Comparison of ENCODE assay signal across 8 cellular contexts in the genomic region with DNA sequence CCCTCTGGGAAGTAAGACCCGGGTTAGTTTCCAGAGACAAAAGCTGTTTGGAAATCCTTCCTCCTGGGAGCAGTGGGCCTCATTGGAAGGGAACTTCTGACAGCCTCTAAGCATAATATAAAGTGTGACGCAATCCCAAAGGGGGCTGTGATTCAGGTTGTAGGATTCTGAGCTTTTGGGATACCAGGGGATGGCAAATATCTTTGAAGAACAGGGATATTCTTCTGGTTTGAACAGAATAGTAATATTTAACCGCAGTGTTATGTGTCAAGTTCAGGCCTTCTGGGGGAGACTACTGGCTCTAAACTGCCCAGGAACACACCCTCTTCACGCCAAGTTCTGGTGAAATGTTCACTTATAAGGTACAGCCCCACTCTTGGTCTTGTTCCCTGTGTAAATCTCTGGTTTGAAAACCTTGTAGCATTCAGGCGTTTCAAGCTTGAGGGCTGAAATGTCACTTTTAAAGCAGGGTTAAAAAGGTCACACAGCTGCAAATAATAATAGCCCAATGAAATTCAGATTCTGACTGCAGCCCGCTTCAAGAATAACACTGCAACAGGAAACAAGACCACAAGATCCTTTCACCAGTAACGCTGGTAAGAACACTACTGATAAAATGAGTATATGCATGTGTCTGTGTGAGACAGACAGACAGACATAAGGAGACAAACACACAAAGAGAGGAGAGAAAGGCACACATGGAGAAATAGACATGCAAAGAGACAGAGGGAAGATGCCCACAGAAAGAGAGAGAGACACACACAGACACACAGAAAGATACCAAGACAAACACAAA.
DNase-seq lines count a peak whose midpoint lies in the region; ATAC-seq and TF ChIP-seq lines count a peak whose summit lies in the region.

No MANE protein-coding gene starts in this region.

- H3K4me3 ChIP-seq in AG04450 (ENCODE audit: low read depth, low read length): no peak overlapping the region
- no peak overlapping the region for H3K4me3 ChIP-seq in cardiac fibroblast (replicated peaks in 1 of 2; ENCODE audit: low read depth in 2 of 2, low read length in 2 of 2)
- no peak overlapping the region for H3K4me3 ChIP-seq in ascending aorta

- no peaks in the 10 kb centered on the region for H3K36me3 ChIP-seq in ascending aorta

- CTCF ChIA-PET in AG04450 (lab: Charles Lee): interaction anchor here (1.3 kb wide), 1 partner anchor 146 kb away, joined by 3 read pairs; no protein-coding TSS in a partner anchor

- H3K4me1 ChIP-seq in ascending aorta: no peaks in the 10 kb centered on the region

- TF ChIP-seq CTCF in AG04450 (IDR thresholded peaks at IDR 0.05; ENCODE audit: low read depth, low read length) (no peak), cardiac fibroblast (IDR thresholded peaks at IDR 0.05; ENCODE audit: low read depth, low read length) (no peak), ascending aorta (IDR thresholded peaks at IDR 0.05) (no peak)

- no peaks in the 10 kb centered on the region for H3K27me3 ChIP-seq in AG04450 (ENCODE audit: control insufficient read depth, insufficient read depth, low read length)
- H3K27me3 ChIP-seq in ascending aorta: no peaks in the 10 kb centered on the region

- no peaks in the 10 kb centered on the region for H3K9me3 ChIP-seq in AG04450 (ENCODE audit: control insufficient read depth, insufficient read depth, low read length)
- H3K9me3 ChIP-seq in ascending aorta: no peaks in the 10 kb centered on the region

- DNase-seq in AG04450 (ENCODE audit: low read depth, low spot score) (peak; percentile 23), cardiac fibroblast (ENCODE audit: low read depth in 2 of 2) (peak; percentile 51 to 77), ascending aorta (ENCODE audit: low spot score in 2 of 2) (no peak)
- no peak for DNase-seq in activated CD4-positive, CD25-positive, alpha-beta regulatory T cell (lab: John Stamatoyannopoulos, UW)
- no peak for DNase-seq in activated naive CD4-positive, alpha-beta T cell treated with Interleukin-2 at 50 U/mL for 16 hours
- no peak for DNase-seq in activated effector memory CD4-positive, alpha-beta T cell treated with Interleukin-2 at 50 U/mL for 16 hours

- POLR2A ChIA-PET in AG04450 (lab: Yijun Ruan, JAX): no interaction called here

- peak; percentile 83 for ATAC-seq in GM19395 (IDR thresholded peaks at IDR 0.05; ENCODE audit: unreplicated experiment)
- ATAC-seq in HG03097 (IDR thresholded peaks at IDR 0.05; ENCODE audit: low FRiP score, unreplicated experiment): peak; percentile 56

- intact Hi-C loops in ascending aorta (cut with DNase I): no loop called here

- H3K27ac ChIP-seq in AG04450 (ENCODE audit: low read depth, low read length) (no peak overlapping the region), ascending aorta (no peak overlapping the region)

Comparison
In these comparisons a context has a peak if more than half of its experiments do, and no peak if none do; other contexts are left out.
1. DNase-seq: peak in AG04450 (single experiment) and cardiac fibroblast (2 of 2); none in activated CD4-positive, CD25-positive, alpha-beta regulatory T cell (0 of 4), activated naive CD4-positive, alpha-beta T cell treated with Interleukin-2 at 50 U/mL for 16 hours (single experiment), ascending aorta (0 of 2) and activated effector memory CD4-positive, alpha-beta T cell treated with Interleukin-2 at 50 U/mL for 16 hours (single experiment).